In genomic region chr5:28557114-28557513, GRCh38 we compare ENCODE assay signal across 20 cellular contexts.
DNase-seq lines count a peak whose midpoint lies in the region; ATAC-seq and TF ChIP-seq lines count a peak whose summit lies in the region.
"Had no signal": no experiment of that assay in that cellular context is flagged by ENCODE, and none has a peak within 500 bp of the region (broad histone marks: within the 10 kb centered on the region; RNA-seq: fewer than 3 reads in every experiment).

No MANE protein-coding gene starts in this region.

- H3K4ac ChIP-seq in neuronal stem cell (ENCODE audit: low read length) = no peak overlapping the region

- H3K79me2 ChIP-seq in SU-DHL-6 (ENCODE audit: insufficient read depth, low read length) = no peaks in the 10 kb centered on the region

- no peak overlapping the region for H2BK15ac ChIP-seq in neuronal stem cell (ENCODE audit: low read length)

- H3K9ac ChIP-seq in SU-DHL-6 (ENCODE audit: low read length) (no peak overlapping the region), neuronal stem cell (ENCODE audit: low read depth, low read length, poor library complexity) (no peak overlapping the region)
- H3K9ac ChIP-seq: BLaER1 had no signal

- H3K27me3 Mint-ChIP-seq in activated CD4-positive, alpha-beta T cell treated with anti-CD3 and anti-CD28 coated beads for 36 hours = no peaks in the 10 kb centered on the region
- H3K27me3 Mint-ChIP-seq: CD4-positive, alpha-beta memory T cell; CD4-positive, CD25-positive, alpha-beta regulatory T cell; CD8-positive, alpha-beta memory T cell had no signal

- H3K4me1 Mint-ChIP-seq in activated CD4-positive, alpha-beta T cell treated with anti-CD3 and anti-CD28 coated beads for 36 hours = no peaks in the 10 kb centered on the region
- H3K4me1 Mint-ChIP-seq: CD14-positive monocyte; CD4-positive, alpha-beta memory T cell; CD4-positive, CD25-positive, alpha-beta regulatory T cell; CD8-positive, alpha-beta memory T cell had no signal

- H3K4me3 Mint-ChIP-seq in activated CD4-positive, alpha-beta T cell treated with anti-CD3 and anti-CD28 coated beads for 36 hours = no peak overlapping the region
- H3K4me3 Mint-ChIP-seq: CD14-positive monocyte; CD4-positive, alpha-beta memory T cell; CD4-positive, CD25-positive, alpha-beta regulatory T cell; CD8-positive, alpha-beta memory T cell had no signal

- H3K9me3 Mint-ChIP-seq in activated CD4-positive, alpha-beta T cell treated with anti-CD3 and anti-CD28 coated beads for 36 hours (ENCODE audit: low read depth) = peaks cover 22% of the 10 kb centered on the region

- no peaks in the 10 kb centered on the region for H3K79me1 ChIP-seq in neuronal stem cell (ENCODE audit: low read depth, low read length)

- H3K36me3 Mint-ChIP-seq in activated CD4-positive, alpha-beta T cell treated with anti-CD3 and anti-CD28 coated beads for 36 hours (ENCODE audit: low read depth) = no peaks in the 10 kb centered on the region
- H3K36me3 Mint-ChIP-seq: CD14-positive monocyte; CD4-positive, alpha-beta memory T cell; CD4-positive, CD25-positive, alpha-beta regulatory T cell; CD8-positive, alpha-beta memory T cell had no signal

- no peak overlapping the region for H3K27ac Mint-ChIP-seq in activated CD4-positive, alpha-beta T cell treated with anti-CD3 and anti-CD28 coated beads for 36 hours
- H3K27ac Mint-ChIP-seq: CD14-positive monocyte; CD4-positive, alpha-beta memory T cell; CD4-positive, CD25-positive, alpha-beta regulatory T cell; CD8-positive, alpha-beta memory T cell had no signal

- H3K27ac ChIP-seq in SU-DHL-6 (ENCODE audit: low read depth, low read length) (no peak overlapping the region), neuronal stem cell (replicated peaks; ENCODE audit: low read length) (no peak overlapping the region)
- H3K27ac ChIP-seq: BLaER1 had no signal

- CTCF ChIA-PET in activated CD4-positive, alpha-beta T cell treated with anti-CD3 and anti-CD28 coated beads for 36 hours (lab: Charles Lee) = no interaction called here

- H2BK120ac ChIP-seq in neuronal stem cell (ENCODE audit: low read depth, low read length) = no peak overlapping the region

- H3K4me2 ChIP-seq in SU-DHL-6 (ENCODE audit: low read depth, low read length, poor library complexity, severe bottlenecking) (no peak overlapping the region), neuronal stem cell (ENCODE audit: insufficient read depth, low read length, poor library complexity, severe bottlenecking) (no peak overlapping the region)
- H3K4me2 ChIP-seq: BLaER1 had no signal

- H4K91ac ChIP-seq in neuronal stem cell (ENCODE audit: low read depth, low read length, poor library complexity) = no peak overlapping the region

- POLR2A ChIA-PET in activated CD4-positive, alpha-beta T cell treated with anti-CD3 and anti-CD28 coated beads for 36 hours (lab: Charles Lee) = no interaction called here

- H3K4me3 ChIP-seq in SU-DHL-6 (ENCODE audit: insufficient read depth, low read length, poor library complexity, severe bottlenecking) (no peak overlapping the region), neuronal stem cell (ENCODE audit: low read length in 2 of 2) (no peak overlapping the region)
- H3K4me3 ChIP-seq: BLaER1 had no signal

- ATAC-seq in HG03280 (IDR thresholded peaks at IDR 0.05; ENCODE audit: unreplicated experiment) (no peak), GM21515 (IDR thresholded peaks at IDR 0.05; ENCODE audit: unreplicated experiment) (no peak)
- no peak for ATAC-seq in activated CD4-positive, alpha-beta T cell treated with anti-CD3 and anti-CD28 coated beads for 36 hours

- no peak for TF ChIP-seq CTCF in SU-DHL-6 (IDR thresholded peaks at IDR 0.05; ENCODE audit: insufficient read depth, low read length, poor library complexity, severe bottlenecking)

- H2AFZ ChIP-seq in SU-DHL-6 (ENCODE audit: low read depth, low read length, severe bottlenecking) (peak overlapping the region; percentile 26), neuronal stem cell (ENCODE audit: low read length) (peak overlapping the region; percentile 25)

- H3K36me3 ChIP-seq in SU-DHL-6 (ENCODE audit: low read length) = no peaks in the 10 kb centered on the region
- H3K36me3 ChIP-seq in neuronal stem cell (replicated peaks in 1 of 2; ENCODE audit: control insufficient read depth in 2 of 2, insufficient read depth in 2 of 2, low read length in 2 of 2) = no peaks in the 10 kb centered on the region
- H3K36me3 ChIP-seq: BE2C, BLaER1 had no signal

- no peaks in the 10 kb centered on the region for H4K20me1 ChIP-seq in SU-DHL-6 (ENCODE audit: low read depth, low read length)
- H4K20me1 ChIP-seq: BLaER1 had no signal

- H3K9me3 ChIP-seq in SU-DHL-6 (ENCODE audit: insufficient read depth, low read length) (0 out of 2 replicates have a peak, but pooled peaks cover 6% of the 10 kb centered on the region), neuronal stem cell (replicated peaks in 1 of 2; ENCODE audit: control insufficient read depth in 2 of 2, insufficient read depth in 1 of 2, low read depth in 1 of 2, low read length in 2 of 2) (peaks cover 0 to 5% of the 10 kb centered on the region in 2 donors)

- no peak overlapping the region for H2BK5ac ChIP-seq in neuronal stem cell (ENCODE audit: low read length)

- H3K9me2 ChIP-seq in SU-DHL-6 (replicated peaks; ENCODE audit: insufficient read depth, low read length) = no peaks in the 10 kb centered on the region

- H2BK12ac ChIP-seq in neuronal stem cell (ENCODE audit: low read length) = no peak overlapping the region

- H4K8ac ChIP-seq in neuronal stem cell (ENCODE audit: low read depth, low read length) = no peak overlapping the region

- H3K27me3 ChIP-seq in SU-DHL-6 (ENCODE audit: low read length) (no peaks in the 10 kb centered on the region), neuronal stem cell (ENCODE audit: control insufficient read depth in 3 of 3, insufficient read depth in 3 of 3, low read depth in 1 of 3, low read length in 3 of 3) (no peaks in the 10 kb centered on the region)
- H3K27me3 ChIP-seq: BE2C, BLaER1 had no signal

- no peak overlapping the region for H2AK5ac ChIP-seq in neuronal stem cell (ENCODE audit: low read depth, low read length)

- no peak overlapping the region for H3K18ac ChIP-seq in neuronal stem cell (ENCODE audit: low read length)

- intact Hi-C loops in activated CD4-positive, alpha-beta T cell treated with anti-CD3 and anti-CD28 coated beads for 36 hours (cut with DNase I, micrococcal nuclease) = no loop called here

- H3F3A ChIP-seq in SU-DHL-6 (ENCODE audit: insufficient read depth) = no peaks in the 10 kb centered on the region

- no peak overlapping the region for H3K23ac ChIP-seq in neuronal stem cell (ENCODE audit: low read depth, low read length, poor library complexity)

- H3K14ac ChIP-seq in neuronal stem cell (ENCODE audit: low read length) = no peak overlapping the region

- no peak for DNase-seq in neuronal stem cell (ENCODE audit: low spot score)
- no peak for DNase-seq in activated CD4-positive, alpha-beta T cell treated with anti-CD3 and anti-CD28 coated beads for 36 hours
- DNase-seq: 8988T; ACHN; BE2C; C1 segment of cervical spinal cord; CD4-positive, alpha-beta memory T cell; CD4-positive, CD25-positive, alpha-beta regulatory T cell; CD8-positive, alpha-beta memory T cell; COR-L47; DMS 273 treated with DMSO at 0.1 percent for 48 hours; DMS153; DMS53; DMS79; GF-D8 had no signal

- H3K4me1 ChIP-seq in neuronal stem cell (ENCODE audit: control insufficient read depth in 2 of 2, insufficient read depth in 1 of 2, low read depth in 1 of 2, low read length in 2 of 2) = no peaks in the 10 kb centered on the region
- H3K4me1 ChIP-seq: BE2C, BLaER1 had no signal
